Comparison of ENCODE assay signal across 8 cellular contexts in the genomic region with DNA sequence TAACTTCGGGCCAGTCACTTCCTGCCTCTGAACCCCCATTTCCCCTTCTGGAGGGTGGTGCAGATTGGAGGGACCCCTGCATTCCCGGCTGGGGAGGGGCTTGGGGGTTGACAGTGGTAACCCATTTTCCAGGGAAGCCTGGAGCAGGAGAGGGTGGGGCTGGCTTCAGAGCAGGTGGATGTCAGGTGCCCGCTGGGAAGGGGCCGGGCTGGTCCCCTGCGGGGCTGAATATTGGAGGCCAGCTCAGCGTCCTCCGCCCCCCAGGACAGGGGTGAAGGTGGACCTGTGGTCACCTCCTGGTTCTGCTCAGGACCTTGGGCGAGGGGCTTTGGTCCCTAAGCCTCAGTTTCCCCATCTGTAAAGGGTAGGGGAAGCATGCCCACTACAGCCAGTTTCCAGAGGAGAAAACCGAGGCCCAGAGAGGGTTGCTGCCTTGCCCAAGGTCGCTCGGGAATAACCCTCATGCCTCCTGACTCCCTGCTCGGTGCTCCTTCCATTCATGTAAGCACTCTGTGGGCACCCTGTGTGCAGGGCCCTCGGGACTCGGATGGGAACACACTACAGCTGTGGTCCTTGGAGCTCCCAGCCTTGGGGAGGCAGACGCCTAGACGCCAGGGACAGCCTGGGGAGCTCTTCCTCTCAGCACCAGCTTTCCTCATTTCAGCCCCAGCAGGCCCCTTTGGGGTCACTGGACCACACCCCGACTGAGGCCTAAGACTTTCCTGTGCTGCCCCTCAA. TPM values are rescaled to one million over a fixed set of nuclear protein-coding genes. Genes with fewer than 3 reads are reported as not detected.
A peak's percentile ranks its signal among the peaks of the same experiment; 100 is the strongest.
DNase-seq lines count a peak whose midpoint lies in the region; ATAC-seq and TF ChIP-seq lines count a peak whose summit lies in the region.

No MANE protein-coding gene starts in this region.

- no peak for TF ChIP-seq CTCF in thoracic aorta (IDR thresholded peaks at IDR 0.05)

- no peaks in the 10 kb centered on the region for H3K9me3 ChIP-seq in thoracic aorta

- peaks cover 9% of the 10 kb centered on the region for H3K4me1 Mint-ChIP-seq in activated CD4-positive, alpha-beta T cell treated with anti-CD3 and anti-CD28 coated beads, Interleukin-2, amount 10 ng/mL, durations not matched to agents 24 days and 14 days
- H3K4me1 Mint-ChIP-seq in activated naive CD8-positive, alpha-beta T cell treated with anti-CD3 and anti-CD28 coated beads, Interleukin-2, amount 50 U/mL, for 24 hours, result peaks cover 3% of the 10 kb centered on the region

- no peak for ATAC-seq in activated naive CD8-positive, alpha-beta T cell treated with anti-CD3 and anti-CD28 coated beads, Interleukin-2, amount 50 U/mL, for 24 hours
- ATAC-seq in left lobe of liver (peak; percentile 1), thoracic aorta (ENCODE audit: insufficient number of reproducible peaks, low FRiP score, low read depth) (no peak), HG03457 (IDR thresholded peaks at IDR 0.05; ENCODE audit: unreplicated experiment) (no peak)

- peaks cover 23% of the 10 kb centered on the region for H3K36me3 Mint-ChIP-seq in activated CD4-positive, alpha-beta T cell treated with anti-CD3 and anti-CD28 coated beads, Interleukin-2, amount 10 ng/mL, durations not matched to agents 24 days and 14 days (ENCODE audit: low read depth)
- H3K36me3 Mint-ChIP-seq in activated naive CD8-positive, alpha-beta T cell treated with anti-CD3 and anti-CD28 coated beads, Interleukin-2, amount 50 U/mL, for 24 hours (ENCODE audit: low read depth), result peaks cover 17% of the 10 kb centered on the region

- H3K9me3 Mint-ChIP-seq in activated CD4-positive, alpha-beta T cell treated with anti-CD3 and anti-CD28 coated beads, Interleukin-2, amount 10 ng/mL, durations not matched to agents 24 days and 14 days, result peaks cover 6% of the 10 kb centered on the region
- peaks cover 5% of the 10 kb centered on the region for H3K9me3 Mint-ChIP-seq in activated naive CD8-positive, alpha-beta T cell treated with anti-CD3 and anti-CD28 coated beads, Interleukin-2, amount 50 U/mL, for 24 hours

- peaks cover 8% of the 10 kb centered on the region for H3K27me3 Mint-ChIP-seq in activated CD4-positive, alpha-beta T cell treated with anti-CD3 and anti-CD28 coated beads, Interleukin-2, amount 10 ng/mL, durations not matched to agents 24 days and 14 days
- no peaks in the 10 kb centered on the region for H3K27me3 Mint-ChIP-seq in activated naive CD8-positive, alpha-beta T cell treated with anti-CD3 and anti-CD28 coated beads, Interleukin-2, amount 50 U/mL, for 24 hours

- peaks cover 16% of the 10 kb centered on the region for H3K36me3 ChIP-seq in thoracic aorta

- intact Hi-C loops in activated CD4-positive, alpha-beta T cell treated with anti-CD3 and anti-CD28 coated beads, Interleukin-2, amount 10 ng/mL, durations not matched to agents 24 days and 14 days (cut with micrococcal nuclease), result loop anchor here (1.0 to 2.0 kb wide), 3 partner anchors 65 to 527 kb away; a partner anchor contains a TSS

- H3K27me3 ChIP-seq in thoracic aorta (replicated peaks; ENCODE audit: insufficient read depth), result no peaks in the 10 kb centered on the region

- no peak for DNase-seq in activated CD4-positive, alpha-beta T cell treated with anti-CD3 and anti-CD28 coated beads, Interleukin-2, amount 10 ng/mL, durations not matched to agents 24 days and 14 days
- DNase-seq in activated CD4-positive, alpha-beta T cell treated with anti-CD3 and anti-CD28 coated beads, Interleukin-2, amount 50 U/mL, for 4 hours, result no peak
- DNase-seq in activated naive CD8-positive, alpha-beta T cell treated with anti-CD3 and anti-CD28 coated beads, Interleukin-2, amount 50 U/mL, for 24 hours, result no peak
- DNase-seq in left lobe of liver (ENCODE audit: low spot score) (no peak), thoracic aorta (ENCODE audit: low spot score) (no peak), SKM-1 (lab: John Stamatoyannopoulos, UW; ENCODE audit: unreplicated experiment) (no peak)
- no peak for DNase-seq in effector CD4-positive, alpha-beta T cell

- peaks cover 10 to 18% of the 10 kb centered on the region in 2 donors for H3K4me1 ChIP-seq in thoracic aorta (ENCODE audit: control insufficient read depth in 1 of 2, low read depth in 2 of 2)

- H3K27ac Mint-ChIP-seq in activated CD4-positive, alpha-beta T cell treated with anti-CD3 and anti-CD28 coated beads, Interleukin-2, amount 10 ng/mL, durations not matched to agents 24 days and 14 days, result peak overlapping the region; percentile 83
- H3K27ac Mint-ChIP-seq in activated naive CD8-positive, alpha-beta T cell treated with anti-CD3 and anti-CD28 coated beads, Interleukin-2, amount 50 U/mL, for 24 hours, result peak overlapping the region; percentile 56

- H3K4me3 Mint-ChIP-seq in activated CD4-positive, alpha-beta T cell treated with anti-CD3 and anti-CD28 coated beads, Interleukin-2, amount 10 ng/mL, durations not matched to agents 24 days and 14 days, result peak overlapping the region; percentile 89
- H3K4me3 Mint-ChIP-seq in activated naive CD8-positive, alpha-beta T cell treated with anti-CD3 and anti-CD28 coated beads, Interleukin-2, amount 50 U/mL, for 24 hours, result peak overlapping the region; percentile 84

- peak overlapping the region; percentile 94 for H3K4me3 ChIP-seq in thoracic aorta

- peak overlapping the region; percentile 39 to 78 for H3K27ac ChIP-seq in thoracic aorta

RNA-seq across cellular contexts. Expression of a gene that starts 0.7 kb away (rescaled TPM):
- total RNA-seq in activated CD4-positive, alpha-beta T cell treated with anti-CD3 and anti-CD28 coated beads, Interleukin-2, amount 10 ng/mL, durations not matched to agents 24 days and 14 days, result 12.7 and 14.9 TPM in 2 replicates
- total RNA-seq in left lobe of liver (41.5 TPM), thoracic aorta (10 to 100 TPM; 77.1 to 94.1 TPM)
